In the genomic region with DNA sequence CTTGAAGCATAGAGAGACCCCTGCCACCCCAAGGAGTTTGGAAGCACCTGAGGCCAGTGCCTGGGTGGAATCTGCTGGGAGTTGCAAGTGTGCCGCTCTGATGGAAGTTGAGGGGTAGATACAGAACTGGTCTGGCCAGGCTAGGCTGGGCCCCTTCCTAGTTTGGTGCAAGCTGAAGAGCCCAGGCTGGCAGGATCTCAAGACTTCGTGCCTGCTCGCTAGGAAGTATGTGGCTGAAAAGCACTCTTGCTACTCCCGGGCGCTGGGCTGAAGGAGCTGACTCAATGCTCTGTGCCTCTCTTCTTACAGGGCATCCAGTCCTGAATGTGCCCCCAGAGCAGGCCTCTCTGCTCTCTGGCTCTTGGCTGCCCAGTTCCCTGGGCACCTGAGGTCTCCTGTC, we compare ENCODE assay signal across 18 cellular contexts. TPM values are rescaled to one million over a fixed set of nuclear protein-coding genes. Genes with fewer than 3 reads are reported as not detected.
DNase-seq lines count a peak whose midpoint lies in the region; ATAC-seq and TF ChIP-seq lines count a peak whose summit lies in the region.
"Had no signal": no experiment of that assay in that cellular context is flagged by ENCODE, and none has a peak within 500 bp of the region (broad histone marks: within the 10 kb centered on the region; RNA-seq: fewer than 3 reads in every experiment).

No MANE protein-coding gene starts in this region.

- no peaks in the 10 kb centered on the region for H3K79me2 ChIP-seq in parathyroid adenoma

- no peak overlapping the region for H3K9ac ChIP-seq in parathyroid adenoma
- H3K9ac ChIP-seq: KMS-11 had no signal

- H3K4me1 ChIP-seq in parathyroid adenoma (peaks cover 7% of the 10 kb centered on the region), thyroid gland (peaks cover 0 to 7% of the 10 kb centered on the region in 2 donors)
- H3K4me1 ChIP-seq: Peyer's patch had no signal

- H3K4me3 ChIP-seq in epithelial cell of esophagus (ENCODE audit: low read length) (no peak overlapping the region), parathyroid adenoma (ENCODE audit: low read depth, low read length) (no peak overlapping the region), thyroid gland (replicated peaks in 1 of 3) (no peak overlapping the region)
- H3K4me3 ChIP-seq: Peyer's patch had no signal

- H3K9me3 ChIP-seq in parathyroid adenoma (ENCODE audit: control insufficient read depth, low read length) (no peaks in the 10 kb centered on the region), thyroid gland (no peaks in the 10 kb centered on the region)
- H3K9me3 ChIP-seq: Peyer's patch had no signal

- TF ChIP-seq CTCF in epithelial cell of esophagus (IDR thresholded peaks at IDR 0.05; ENCODE audit: insufficient read depth, low read depth, low read length, missing control alignments) (no peak), parathyroid adenoma (IDR thresholded peaks at IDR 0.05) (no peak), thyroid gland (IDR thresholded peaks at IDR 0.05) (no peak)

- DNase-seq in DMS79 treated with DMSO at 0.1 percent for 48 hours (lab: John Stamatoyannopoulos, UW) (peak; percentile 12), DMS79 (lab: John Stamatoyannopoulos, UW) (no peak), epithelial cell of esophagus (ENCODE audit: low read depth) (peak; percentile 8), thyroid gland (peak; percentile 82 to 92)
- DNase-seq in stimulated activated naive CD4-positive, alpha-beta T cell (lab: John Stamatoyannopoulos, UW): no peak
- DNase-seq: C1 segment of cervical spinal cord, DMS 273 treated with DMSO at 0.1 percent for 48 hours, H9, MM.1S, NCI-H1930, NCI-H2171, NCI-H510A, Peyer's patch had no signal

- H3K36me3 ChIP-seq in parathyroid adenoma (ENCODE audit: control insufficient read depth, insufficient read depth, low read length) (no peaks in the 10 kb centered on the region), thyroid gland (no peaks in the 10 kb centered on the region)
- H3K36me3 ChIP-seq: Peyer's patch had no signal

- peak overlapping the region; percentile 66 for H2AFZ ChIP-seq in parathyroid adenoma

- WGBS in thyroid gland, 2 donors: 33% methylated on average over 1 of the region's 5 CpGs; no CpG with 5 or more reads in 1 of the 2 donors

- no peak overlapping the region for H3K4me2 ChIP-seq in parathyroid adenoma (ENCODE audit: low read length)
- H3K4me2 ChIP-seq: KMS-11 had no signal

- no peak for TF ChIP-seq POLR2A in thyroid gland (IDR thresholded peaks at IDR 0.05)

- no peaks in the 10 kb centered on the region for H3K27me3 ChIP-seq in parathyroid adenoma (ENCODE audit: control insufficient read depth, insufficient read depth, low read length)
- no peaks in the 10 kb centered on the region for H3K27me3 ChIP-seq in thyroid gland
- H3K27me3 ChIP-seq: Peyer's patch had no signal

- peak overlapping the region; percentile 54 for H3K27ac ChIP-seq in parathyroid adenoma
- H3K27ac ChIP-seq in thyroid gland: peak overlapping the region in 2 of 3 donors; percentile 44 to 65
- H3K27ac ChIP-seq: 22Rv1, KMS-11, Peyer's patch had no signal

- intact Hi-C loops in thyroid gland (cut with DNase I): no loop called here

- ATAC-seq in GM19035 (IDR thresholded peaks at IDR 0.05; ENCODE audit: unreplicated experiment) (no peak), GM21423 (IDR thresholded peaks at IDR 0.05; ENCODE audit: unreplicated experiment) (no peak)

RNA-seq across cellular contexts. Expression of gene PJA1, which starts 51.7 kb away (rescaled TPM):
- total RNA-seq in thyroid gland: 10 to 100 TPM; 29.7 to 60.0 (median 50.1) TPM

Comparison
In these comparisons a context has a peak if more than half of its experiments do, and no peak if none do; other contexts are left out.
1. DNase-seq: peak in DMS79 treated with DMSO at 0.1 percent for 48 hours (single experiment), epithelial cell of esophagus (single experiment) and thyroid gland (2 of 2); none in DMS79 (single experiment) and stimulated activated naive CD4-positive, alpha-beta T cell (0 of 6).